Comparison of ENCODE assay signal across 2 cellular contexts in the genomic region with DNA sequence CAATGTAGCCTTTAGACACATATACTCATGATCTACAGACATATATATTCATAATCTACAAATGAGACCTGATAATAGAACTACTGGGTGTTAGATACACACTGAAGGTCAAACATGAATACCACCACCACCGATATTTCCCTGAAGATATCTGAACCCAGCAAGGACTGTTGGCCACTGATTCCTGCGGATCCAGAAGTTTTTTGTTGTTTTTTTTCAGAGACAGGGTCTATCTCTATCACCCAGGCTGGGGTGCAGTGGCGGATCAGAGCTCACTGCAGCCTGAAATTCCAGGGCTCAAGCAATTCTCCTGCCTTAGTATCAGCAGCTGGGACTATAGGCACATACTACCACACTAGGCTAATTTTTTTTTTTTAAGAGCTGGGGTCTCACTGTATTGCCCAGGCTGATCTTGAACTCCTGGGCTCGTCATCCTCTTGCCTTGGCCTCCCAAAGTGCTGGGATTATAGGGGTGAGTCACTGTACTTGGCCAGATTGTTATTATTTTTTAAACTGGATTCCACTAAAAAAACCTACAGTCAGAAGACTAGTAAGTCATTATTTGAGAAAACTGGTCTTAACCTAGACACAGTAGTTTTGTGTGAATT.
A peak's percentile ranks its signal among the peaks of the same experiment; 100 is the strongest.
TF ChIP-seq lines count a peak whose summit lies in the region.

No MANE protein-coding gene starts in this region.

TF ChIP-seq in HepG2, 621 proteins besides CTCF, POLR2A, EP300 and RAD21:
- TF ChIP-seq PLRG1 (conservative IDR thresholded peaks at IDR 0.05) (no peak), ZMAT3 (CRISPR knock-in tag; conservative IDR thresholded peaks at IDR 0.05) (no peak), ZNF121 (CRISPR knock-in tag; IDR thresholded peaks at IDR 0.05) (peak; percentile 90)
TF ChIP-seq in HepG2: peak in this region for 1.

TF ChIP-seq in WTC11, 78 proteins besides CTCF, POLR2A, EP300 and RAD21:
- TF ChIP-seq JAZF1 (CRISPR knock-in tag; IDR thresholded peaks at IDR 0.05) (no peak), TCF7 (CRISPR knock-in tag; IDR thresholded peaks at IDR 0.05; ENCODE audit: low read depth) (no peak), EMX1 (CRISPR knock-in tag; IDR thresholded peaks at IDR 0.05) (no peak), ZNF121 (CRISPR knock-in tag; IDR thresholded peaks at IDR 0.05) (peak; percentile 52; the same call in 1 of the 2 replicates), ZNF425 (CRISPR knock-in tag; conservative IDR thresholded peaks at IDR 0.05) (no peak)
